ENCODE assay signal across 1 cellular context in the genomic region with DNA sequence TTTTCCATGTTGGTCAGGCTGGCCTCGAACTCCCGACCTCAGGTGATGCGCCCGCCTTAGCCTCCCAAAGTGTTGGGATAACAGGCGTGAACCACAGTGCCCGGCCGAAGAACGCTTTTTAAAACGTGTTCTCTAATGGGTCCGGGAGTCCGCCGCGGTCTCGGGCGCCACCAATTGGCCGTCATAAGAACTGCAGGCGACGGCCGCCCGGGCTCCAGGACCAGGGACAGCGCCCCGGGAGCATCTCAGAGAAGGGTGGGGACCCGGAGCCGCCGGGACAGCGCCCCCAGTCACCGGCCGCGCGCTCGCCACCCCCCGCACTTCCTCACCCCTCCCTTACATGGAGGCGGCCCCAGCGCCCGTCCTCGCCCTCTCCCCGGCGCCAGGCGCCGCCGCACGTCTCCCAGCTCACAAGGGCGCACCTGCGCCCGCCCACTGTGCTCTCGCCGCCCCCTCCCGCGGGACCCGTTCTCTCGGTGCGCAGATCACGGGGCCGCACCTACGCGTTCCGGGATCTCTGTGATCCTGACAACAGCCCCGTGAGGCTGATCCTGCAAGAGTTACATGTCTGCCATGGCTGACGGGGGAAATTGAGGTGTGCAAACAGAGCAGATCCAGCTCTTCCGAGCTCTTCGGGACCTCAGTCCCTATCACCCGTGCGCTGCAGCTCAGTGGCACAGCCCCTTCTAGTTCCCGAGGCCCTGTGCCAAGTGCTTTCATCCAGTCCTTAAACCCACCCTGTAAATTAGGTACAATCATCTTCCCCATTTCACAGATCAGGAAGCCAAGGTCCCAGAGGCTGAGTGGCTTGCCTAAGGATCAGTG.
A peak's percentile ranks its signal among the peaks of the same experiment; 100 is the strongest.
TF ChIP-seq lines count a peak whose summit lies in the region.

No MANE protein-coding gene starts in this region.

TF ChIP-seq in A549, 52 proteins besides CTCF, POLR2A, EP300 and RAD21 (continued from another document):
- TF ChIP-seq RNF2 (IDR thresholded peaks at IDR 0.05; ENCODE audit: borderline replicate concordance, low read depth) (no peak), SREBF2 (IDR thresholded peaks at IDR 0.05) (no peak), HEYL (CRISPR knock-in tag; IDR thresholded peaks at IDR 0.05) (no peak), CBX2 (IDR thresholded peaks at IDR 0.05; ENCODE audit: borderline replicate concordance, low read depth) (no peak), HOXA7 (CRISPR knock-in tag; IDR thresholded peaks at IDR 0.05) (no peak), MYC (IDR thresholded peaks at IDR 0.05; ENCODE audit: borderline replicate concordance, low read length) (no peak), ZNF302 (CRISPR knock-in tag; IDR thresholded peaks at IDR 0.05) (no peak), EHMT2 (IDR thresholded peaks at IDR 0.05; ENCODE audit: low read depth) (peak; percentile 71; the same call in 1 of the 2 replicates), CBX8 (IDR thresholded peaks at IDR 0.05) (no peak), NPAS2 (CRISPR knock-in tag; IDR thresholded peaks at IDR 0.05; ENCODE audit: borderline replicate concordance) (no peak), POLR2AphosphoS2 (conservative IDR thresholded peaks at IDR 0.05; ENCODE audit: low read length) (no peak), BHLHE40 (IDR thresholded peaks at IDR 0.05; ENCODE audit: low read depth, low read length) (no peak), ZSCAN20 (CRISPR knock-in tag; IDR thresholded peaks at IDR 0.05) (0 out of 2 replicates have a peak, but pooled peaks have one; percentile 41), KDM1A (IDR thresholded peaks at IDR 0.05; ENCODE audit: low read depth) (no peak), NFE2L2 (conservative IDR thresholded peaks at IDR 0.05; ENCODE audit: low read length) (no peak), ZC3H11A (IDR thresholded peaks at IDR 0.05) (no peak), ZFP36 (IDR thresholded peaks at IDR 0.05; ENCODE audit: borderline replicate concordance, partially characterized antibody) (no peak), GATA3 (IDR thresholded peaks at IDR 0.05; ENCODE audit: borderline replicate concordance) (no peak), HDAC2 (IDR thresholded peaks at IDR 0.05) (no peak), CHD2 (IDR thresholded peaks at IDR 0.05; ENCODE audit: low read length, partially characterized antibody) (no peak), KDM5A (IDR thresholded peaks at IDR 0.05) (no peak), NR3C1 (IDR thresholded peaks at IDR 0.05) (no peak), TP53 (CRISPR knock-in tag; IDR thresholded peaks at IDR 0.05) (no peak)
- TF ChIP-seq, protein P1, sequence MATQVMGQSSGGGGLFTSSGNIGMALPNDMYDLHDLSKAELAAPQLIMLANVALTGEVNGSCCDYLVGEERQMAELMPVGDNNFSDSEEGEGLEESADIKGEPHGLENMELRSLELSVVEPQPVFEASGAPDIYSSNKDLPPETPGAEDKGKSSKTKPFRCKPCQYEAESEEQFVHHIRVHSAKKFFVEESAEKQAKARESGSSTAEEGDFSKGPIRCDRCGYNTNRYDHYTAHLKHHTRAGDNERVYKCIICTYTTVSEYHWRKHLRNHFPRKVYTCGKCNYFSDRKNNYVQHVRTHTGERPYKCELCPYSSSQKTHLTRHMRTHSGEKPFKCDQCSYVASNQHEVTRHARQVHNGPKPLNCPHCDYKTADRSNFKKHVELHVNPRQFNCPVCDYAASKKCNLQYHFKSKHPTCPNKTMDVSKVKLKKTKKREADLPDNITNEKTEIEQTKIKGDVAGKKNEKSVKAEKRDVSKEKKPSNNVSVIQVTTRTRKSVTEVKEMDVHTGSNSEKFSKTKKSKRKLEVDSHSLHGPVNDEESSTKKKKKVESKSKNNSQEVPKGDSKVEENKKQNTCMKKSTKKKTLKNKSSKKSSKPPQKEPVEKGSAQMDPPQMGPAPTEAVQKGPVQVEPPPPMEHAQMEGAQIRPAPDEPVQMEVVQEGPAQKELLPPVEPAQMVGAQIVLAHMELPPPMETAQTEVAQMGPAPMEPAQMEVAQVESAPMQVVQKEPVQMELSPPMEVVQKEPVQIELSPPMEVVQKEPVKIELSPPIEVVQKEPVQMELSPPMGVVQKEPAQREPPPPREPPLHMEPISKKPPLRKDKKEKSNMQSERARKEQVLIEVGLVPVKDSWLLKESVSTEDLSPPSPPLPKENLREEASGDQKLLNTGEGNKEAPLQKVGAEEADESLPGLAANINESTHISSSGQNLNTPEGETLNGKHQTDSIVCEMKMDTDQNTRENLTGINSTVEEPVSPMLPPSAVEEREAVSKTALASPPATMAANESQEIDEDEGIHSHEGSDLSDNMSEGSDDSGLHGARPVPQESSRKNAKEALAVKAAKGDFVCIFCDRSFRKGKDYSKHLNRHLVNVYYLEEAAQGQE (IDR thresholded peaks at IDR 0.05), result peak; percentile 98
- TF ChIP-seq, protein P2, sequence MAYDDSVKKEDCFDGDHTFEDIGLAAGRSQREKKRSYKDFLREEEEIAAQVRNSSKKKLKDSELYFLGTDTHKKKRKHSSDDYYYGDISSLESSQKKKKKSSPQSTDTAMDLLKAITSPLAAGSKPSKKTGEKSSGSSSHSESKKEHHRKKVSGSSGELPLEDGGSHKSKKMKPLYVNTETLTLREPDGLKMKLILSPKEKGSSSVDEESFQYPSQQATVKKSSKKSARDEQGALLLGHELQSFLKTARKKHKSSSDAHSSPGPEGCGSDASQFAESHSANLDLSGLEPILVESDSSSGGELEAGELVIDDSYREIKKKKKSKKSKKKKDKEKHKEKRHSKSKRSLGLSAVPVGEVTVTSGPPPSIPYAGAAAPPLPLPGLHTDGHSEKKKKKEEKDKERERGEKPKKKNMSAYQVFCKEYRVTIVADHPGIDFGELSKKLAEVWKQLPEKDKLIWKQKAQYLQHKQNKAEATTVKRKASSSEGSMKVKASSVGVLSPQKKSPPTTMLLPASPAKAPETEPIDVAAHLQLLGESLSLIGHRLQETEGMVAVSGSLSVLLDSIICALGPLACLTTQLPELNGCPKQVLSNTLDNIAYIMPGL (CRISPR knock-in tag; IDR thresholded peaks at IDR 0.05; ENCODE audit: borderline replicate concordance), result no peak
- TF ChIP-seq, protein P3, sequence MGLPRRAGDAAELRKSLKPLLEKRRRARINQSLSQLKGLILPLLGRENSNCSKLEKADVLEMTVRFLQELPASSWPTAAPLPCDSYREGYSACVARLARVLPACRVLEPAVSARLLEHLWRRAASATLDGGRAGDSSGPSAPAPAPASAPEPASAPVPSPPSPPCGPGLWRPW (IDR thresholded peaks at IDR 0.05), result no peak
- TF ChIP-seq, protein P4, sequence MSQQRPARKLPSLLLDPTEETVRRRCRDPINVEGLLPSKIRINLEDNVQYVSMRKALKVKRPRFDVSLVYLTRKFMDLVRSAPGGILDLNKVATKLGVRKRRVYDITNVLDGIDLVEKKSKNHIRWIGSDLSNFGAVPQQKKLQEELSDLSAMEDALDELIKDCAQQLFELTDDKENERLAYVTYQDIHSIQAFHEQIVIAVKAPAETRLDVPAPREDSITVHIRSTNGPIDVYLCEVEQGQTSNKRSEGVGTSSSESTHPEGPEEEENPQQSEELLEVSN (IDR thresholded peaks at IDR 0.05; ENCODE audit: borderline replicate concordance, low read depth), result no peak
- TF ChIP-seq, protein P5, sequence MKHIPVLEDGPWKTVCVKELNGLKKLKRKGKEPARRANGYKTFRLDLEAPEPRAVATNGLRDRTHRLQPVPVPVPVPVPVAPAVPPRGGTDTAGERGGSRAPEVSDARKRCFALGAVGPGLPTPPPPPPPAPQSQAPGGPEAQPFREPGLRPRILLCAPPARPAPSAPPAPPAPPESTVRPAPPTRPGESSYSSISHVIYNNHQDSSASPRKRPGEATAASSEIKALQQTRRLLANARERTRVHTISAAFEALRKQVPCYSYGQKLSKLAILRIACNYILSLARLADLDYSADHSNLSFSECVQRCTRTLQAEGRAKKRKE (CRISPR knock-in tag; IDR thresholded peaks at IDR 0.05; ENCODE audit: low read depth), result peak; percentile 53; the same call in 1 of the 2 replicates
- TF ChIP-seq, protein P6, sequence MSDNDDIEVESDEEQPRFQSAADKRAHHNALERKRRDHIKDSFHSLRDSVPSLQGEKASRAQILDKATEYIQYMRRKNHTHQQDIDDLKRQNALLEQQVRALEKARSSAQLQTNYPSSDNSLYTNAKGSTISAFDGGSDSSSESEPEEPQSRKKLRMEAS (IDR thresholded peaks at IDR 0.05), result peak; percentile 42; the same call in 1 of the 2 replicates
- TF ChIP-seq, protein P7, sequence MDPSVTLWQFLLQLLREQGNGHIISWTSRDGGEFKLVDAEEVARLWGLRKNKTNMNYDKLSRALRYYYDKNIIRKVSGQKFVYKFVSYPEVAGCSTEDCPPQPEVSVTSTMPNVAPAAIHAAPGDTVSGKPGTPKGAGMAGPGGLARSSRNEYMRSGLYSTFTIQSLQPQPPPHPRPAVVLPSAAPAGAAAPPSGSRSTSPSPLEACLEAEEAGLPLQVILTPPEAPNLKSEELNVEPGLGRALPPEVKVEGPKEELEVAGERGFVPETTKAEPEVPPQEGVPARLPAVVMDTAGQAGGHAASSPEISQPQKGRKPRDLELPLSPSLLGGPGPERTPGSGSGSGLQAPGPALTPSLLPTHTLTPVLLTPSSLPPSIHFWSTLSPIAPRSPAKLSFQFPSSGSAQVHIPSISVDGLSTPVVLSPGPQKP (IDR thresholded peaks at IDR 0.05; ENCODE audit: low read depth, low read length), result no peak
